1 cellular context compared by ENCODE assay signal in the genomic region with DNA sequence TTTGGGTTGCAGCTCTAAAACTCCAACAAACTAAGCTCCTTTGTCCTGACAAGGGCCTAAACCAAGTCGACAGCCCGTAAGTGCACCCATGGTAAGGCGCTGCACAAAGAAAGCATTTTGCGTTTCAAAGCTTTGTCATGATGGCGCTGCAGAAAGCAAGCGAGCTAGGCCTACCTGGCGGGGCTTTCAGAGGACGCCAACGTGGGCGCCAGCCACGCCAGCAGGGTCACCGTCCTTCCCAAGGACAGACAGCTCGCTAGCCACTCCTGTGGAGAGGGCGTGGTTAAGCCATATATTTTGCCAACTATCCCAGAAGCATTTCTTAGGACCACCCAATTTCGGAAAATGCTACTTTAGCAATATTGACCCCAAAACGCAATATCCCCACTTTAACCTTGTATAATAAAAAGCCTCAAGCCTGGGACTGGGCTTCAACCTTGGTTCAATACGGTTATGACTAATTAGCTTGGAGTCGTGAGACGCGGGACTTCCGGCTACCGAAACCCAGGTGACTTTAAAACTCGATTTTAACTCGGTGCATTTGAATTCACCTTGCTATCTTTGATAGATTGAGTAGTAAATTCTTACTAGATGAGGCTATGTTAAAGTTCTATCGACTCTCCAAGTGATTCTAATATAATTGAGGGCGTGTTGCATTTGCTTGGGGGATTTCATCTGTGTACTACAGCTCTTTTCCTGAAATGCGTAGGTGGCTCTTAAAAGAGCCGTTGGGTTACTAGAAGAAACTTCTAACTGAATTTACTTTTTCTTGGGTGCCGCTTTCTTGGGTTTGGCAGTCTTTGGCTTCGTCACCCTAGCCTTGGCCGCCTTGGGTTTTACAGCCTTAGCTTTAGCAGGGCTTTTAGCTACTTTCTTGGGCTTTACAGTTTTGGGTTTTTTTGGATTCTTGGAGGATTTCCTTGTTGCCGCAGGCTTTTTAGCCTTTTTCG.
TF ChIP-seq lines count a peak whose summit lies in the region.

No MANE protein-coding gene starts in this region.

TF ChIP-seq in H1, 55 proteins besides CTCF, POLR2A, EP300 and RAD21 (continued from another document):
- TF ChIP-seq KDM1A (IDR thresholded peaks at IDR 0.05; ENCODE audit: borderline replicate concordance, low read length) (no peak), SRF (IDR thresholded peaks at IDR 0.05; ENCODE audit: low read depth, low read length) (no peak), SP4 (IDR thresholded peaks at IDR 0.05; ENCODE audit: low read length) (no peak), CEBPB (IDR thresholded peaks at IDR 0.05; ENCODE audit: low read depth, low read length) (no peak), YY1 (IDR thresholded peaks at IDR 0.05; ENCODE audit: low read depth, low read length) (no peak), SIX5 (IDR thresholded peaks at IDR 0.05; ENCODE audit: low read depth, low read length) (no peak), TBP (IDR thresholded peaks at IDR 0.05; ENCODE audit: low read depth, low read length) (no peak), RBBP5 (IDR thresholded peaks at IDR 0.05; ENCODE audit: borderline replicate concordance, low read depth, low read length) (0 out of 2 replicates have a peak, but pooled peaks have one; percentile 22), EZH2 (IDR thresholded peaks at IDR 0.05; ENCODE audit: low read depth, low read length, severe bottlenecking) (no peak), CHD1 (IDR thresholded peaks at IDR 0.05; ENCODE audit: low read depth, low read length) (no peak), POLR2AphosphoS5 (IDR thresholded peaks at IDR 0.05; ENCODE audit: low read depth, low read length) (peak; percentile 49), CBX8 (IDR thresholded peaks at IDR 0.05; ENCODE audit: borderline replicate concordance, low read depth, low read length) (no peak), HDAC2 (IDR thresholded peaks at IDR 0.05; ENCODE audit: borderline replicate concordance in 1 of 2, low read depth in 2 of 2, low read length in 2 of 2) (no peak), GTF2F1 (IDR thresholded peaks at IDR 0.05; ENCODE audit: borderline replicate concordance, low read depth, low read length) (no peak), KDM5A (IDR thresholded peaks at IDR 0.05; ENCODE audit: low read length) (no peak), CBX5 (IDR thresholded peaks at IDR 0.05; ENCODE audit: low read depth, low read length) (no peak), SIRT6 (IDR thresholded peaks at IDR 0.05; ENCODE audit: low read length) (no peak), NANOG (IDR thresholded peaks at IDR 0.05; ENCODE audit: insufficient read depth, low read depth, low read length, poor library complexity, severe bottlenecking) (no peak), RFX5 (IDR thresholded peaks at IDR 0.05; ENCODE audit: borderline replicate concordance, low read depth, low read length) (no peak), BCL11A (IDR thresholded peaks at IDR 0.05; ENCODE audit: low read depth in 2 of 2, low read length in 2 of 2) (no peak), KDM4A (IDR thresholded peaks at IDR 0.05; ENCODE audit: low read depth, low read length, severe bottlenecking) (no peak)
- TF ChIP-seq, protein P1, sequence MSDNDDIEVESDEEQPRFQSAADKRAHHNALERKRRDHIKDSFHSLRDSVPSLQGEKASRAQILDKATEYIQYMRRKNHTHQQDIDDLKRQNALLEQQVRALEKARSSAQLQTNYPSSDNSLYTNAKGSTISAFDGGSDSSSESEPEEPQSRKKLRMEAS (IDR thresholded peaks at IDR 0.05) = peak; percentile 8; the same call in 1 of the 2 replicates
- TF ChIP-seq, protein P2, sequence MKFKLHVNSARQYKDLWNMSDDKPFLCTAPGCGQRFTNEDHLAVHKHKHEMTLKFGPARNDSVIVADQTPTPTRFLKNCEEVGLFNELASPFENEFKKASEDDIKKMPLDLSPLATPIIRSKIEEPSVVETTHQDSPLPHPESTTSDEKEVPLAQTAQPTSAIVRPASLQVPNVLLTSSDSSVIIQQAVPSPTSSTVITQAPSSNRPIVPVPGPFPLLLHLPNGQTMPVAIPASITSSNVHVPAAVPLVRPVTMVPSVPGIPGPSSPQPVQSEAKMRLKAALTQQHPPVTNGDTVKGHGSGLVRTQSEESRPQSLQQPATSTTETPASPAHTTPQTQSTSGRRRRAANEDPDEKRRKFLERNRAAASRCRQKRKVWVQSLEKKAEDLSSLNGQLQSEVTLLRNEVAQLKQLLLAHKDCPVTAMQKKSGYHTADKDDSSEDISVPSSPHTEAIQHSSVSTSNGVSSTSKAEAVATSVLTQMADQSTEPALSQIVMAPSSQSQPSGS (IDR thresholded peaks at IDR 0.05; ENCODE audit: low read length) = no peak
